18 cellular contexts compared by ENCODE assay signal in the genomic region with DNA sequence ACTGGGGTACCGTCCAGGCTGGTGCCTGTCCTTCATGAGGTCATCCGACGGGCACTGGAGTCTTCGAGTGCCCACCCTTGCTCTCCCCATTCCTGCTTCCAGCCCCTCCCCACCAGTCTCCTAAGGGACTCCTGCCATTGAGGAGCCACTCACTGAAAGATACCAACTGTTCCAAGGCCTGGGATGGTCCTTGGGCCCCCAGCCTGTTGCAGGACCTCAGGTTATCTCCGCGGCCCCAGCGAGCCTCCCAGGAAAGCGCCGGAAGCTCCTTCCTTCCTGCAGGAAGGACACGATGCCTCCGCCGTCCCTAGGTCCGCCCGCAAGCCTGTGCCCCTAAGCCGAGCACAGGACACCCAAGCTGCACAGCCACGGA. TPM values are rescaled to one million over a fixed set of nuclear protein-coding genes. Genes with fewer than 3 reads are reported as not detected.
DNase-seq lines count a peak whose midpoint lies in the region; ATAC-seq, FAIRE-seq and TF ChIP-seq lines count a peak whose summit lies in the region.
"Had no signal": no experiment of that assay in that cellular context is flagged by ENCODE, and none has a peak within 500 bp of the region (broad histone marks: within the 10 kb centered on the region; RNA-seq: fewer than 3 reads in every experiment).

No MANE protein-coding gene starts in this region.

- no peak for FAIRE-seq in kidney (lab: Jason Lieb, UNC)
- FAIRE-seq: endometrium, RCC 7860 had no signal

- H3K4me3 ChIP-seq in BLaER1 treated with 17β-estradiol and CSF1 and Interleukin-3, amounts not matched to agents 10 nM and 100 nM: peak overlapping the region; percentile 42 to 77 (median 62)
- H3K4me3 ChIP-seq in SJCRH30 (peak overlapping the region; percentile 57), iPS DF 6.9 (ENCODE audit: low read length) (peak overlapping the region; percentile 11; the same call in 1 of the 2 replicates), neuron (ENCODE audit: low read length) (peak overlapping the region; percentile 46), kidney (ENCODE audit: low read length in 2 of 2) (no peak overlapping the region)
- H3K4me3 ChIP-seq in effector memory CD4-positive, alpha-beta T cell (ENCODE audit: insufficient read depth, low read depth, low read length, poor library complexity, severe bottlenecking): no peak overlapping the region

- no peak for ATAC-seq in activated CD8-positive, alpha-beta memory T cell treated with anti-CD3 and anti-CD28 coated beads, Interleukin-2, amount 10 ng/mL, durations not matched to agents 7 days and 5 days

- H3K27ac Mint-ChIP-seq in activated CD8-positive, alpha-beta memory T cell treated with anti-CD3 and anti-CD28 coated beads, Interleukin-2, amount 10 ng/mL, durations not matched to agents 7 days and 5 days: no peak overlapping the region
- H3K27ac Mint-ChIP-seq: activated T-helper 2 cell treated with anti-CD3 and anti-CD28 coated beads, Interferon-gamma antibody, Interleukin-2, Interleukin-4, amounts not matched to agents 10 μg/mL and 5 μg/mL and 100 μg/mL, durations not matched to agents 14 hours and 24 hours and 36 hours; T-helper 2 cell treated with Interferon-gamma antibody and Interleukin-4, amounts not matched to agents 5 μg/mL and 100 μg/mL, for 36 hours had no signal

- no peak overlapping the region for H3K4me3 Mint-ChIP-seq in activated CD8-positive, alpha-beta memory T cell treated with anti-CD3 and anti-CD28 coated beads, Interleukin-2, amount 10 ng/mL, durations not matched to agents 7 days and 5 days
- H3K4me3 Mint-ChIP-seq: T-helper 2 cell treated with Interferon-gamma antibody and Interleukin-4, amounts not matched to agents 5 μg/mL and 100 μg/mL, for 36 hours had no signal

- H3K9me3 Mint-ChIP-seq in activated CD8-positive, alpha-beta memory T cell treated with anti-CD3 and anti-CD28 coated beads, Interleukin-2, amount 10 ng/mL, durations not matched to agents 7 days and 5 days (ENCODE audit: low read depth): no peaks in the 10 kb centered on the region
- H3K9me3 Mint-ChIP-seq: activated T-helper 2 cell treated with anti-CD3 and anti-CD28 coated beads, Interferon-gamma antibody, Interleukin-2, Interleukin-4, amounts not matched to agents 10 μg/mL and 5 μg/mL and 100 μg/mL, durations not matched to agents 14 hours and 24 hours and 36 hours; T-helper 2 cell treated with Interferon-gamma antibody and Interleukin-4, amounts not matched to agents 5 μg/mL and 100 μg/mL, for 36 hours had no signal

- H3K36me3 ChIP-seq in BLaER1 treated with 17β-estradiol and CSF1 and Interleukin-3, amounts not matched to agents 10 nM and 100 nM: no peaks in the 10 kb centered on the region
- H3K36me3 ChIP-seq in SJCRH30 (no peaks in the 10 kb centered on the region), iPS DF 6.9 (ENCODE audit: control insufficient read depth, insufficient read depth, low read length) (no peaks in the 10 kb centered on the region), neuron (ENCODE audit: insufficient read depth, low read length) (peaks cover 8% of the 10 kb centered on the region), kidney (ENCODE audit: control insufficient read depth in 1 of 2, insufficient read depth in 2 of 2, low read length in 2 of 2) (no peaks in the 10 kb centered on the region)
- H3K36me3 ChIP-seq in effector memory CD4-positive, alpha-beta T cell (ENCODE audit: control insufficient read depth, insufficient read depth, low read length): no peaks in the 10 kb centered on the region

- TF ChIP-seq CTCF in kidney (IDR thresholded peaks at IDR 0.05; ENCODE audit: borderline replicate concordance, extremely low read depth, insufficient read depth): no peak

- H4K20me1 ChIP-seq in BLaER1 treated with 17β-estradiol and CSF1 and Interleukin-3, amounts not matched to agents 10 nM and 100 nM: peaks cover 0 to 73% (median 20%) of the 10 kb centered on the region in 11 experiments; a peak in 17 of 22 replicates

- peaks cover 38 to 98% (median 93%) of the 10 kb centered on the region in 10 experiments for H3K4me1 ChIP-seq in BLaER1 treated with 17β-estradiol and CSF1 and Interleukin-3, amounts not matched to agents 10 nM and 100 nM
- peaks cover 19% of the 10 kb centered on the region for H3K4me1 ChIP-seq in SJCRH30
- no peaks in the 10 kb centered on the region for H3K4me1 ChIP-seq in iPS DF 6.9 (ENCODE audit: control insufficient read depth, insufficient read depth, low read length)
- peaks cover 41% of the 10 kb centered on the region for H3K4me1 ChIP-seq in neuron (ENCODE audit: insufficient read depth, low read length)
- peaks cover 1 to 7% of the 10 kb centered on the region in 2 donors for H3K4me1 ChIP-seq in kidney (ENCODE audit: control insufficient read depth in 1 of 2, insufficient read depth in 1 of 2, low read depth in 1 of 2, low read length in 2 of 2)
- peaks cover 7% of the 10 kb centered on the region for H3K4me1 ChIP-seq in effector memory CD4-positive, alpha-beta T cell (ENCODE audit: control insufficient read depth, insufficient read depth, low read length, poor library complexity, severe bottlenecking)

- no peaks in the 10 kb centered on the region for H3K36me3 Mint-ChIP-seq in activated CD8-positive, alpha-beta memory T cell treated with anti-CD3 and anti-CD28 coated beads, Interleukin-2, amount 10 ng/mL, durations not matched to agents 7 days and 5 days

- peak overlapping the region; percentile 90 to 100 (median 95) for H3K4me2 ChIP-seq in BLaER1 treated with 17β-estradiol and CSF1 and Interleukin-3, amounts not matched to agents 10 nM and 100 nM

- peak overlapping the region in 3 of 11 experiments; percentile 4 to 41 (median 22); a peak in 3 of 22 replicates for H3K27ac ChIP-seq in BLaER1 treated with 17β-estradiol and CSF1 and Interleukin-3, amounts not matched to agents 10 nM and 100 nM
- H3K27ac ChIP-seq in SJCRH30 (no peak overlapping the region), iPS DF 6.9 (ENCODE audit: low read length) (no peak overlapping the region), kidney (ENCODE audit: low read depth in 2 of 2, low read length in 2 of 2) (no peak overlapping the region)
- no peak overlapping the region for H3K27ac ChIP-seq in effector memory CD4-positive, alpha-beta T cell (ENCODE audit: insufficient read depth, low read length, poor library complexity, severe bottlenecking)

- H3K27me3 ChIP-seq in BLaER1 treated with 17β-estradiol and CSF1 and Interleukin-3, amounts not matched to agents 10 nM and 100 nM: peaks cover 44 to 94% (median 53%) of the 10 kb centered on the region in 11 experiments
- H3K27me3 ChIP-seq in SJCRH30 (peaks cover 46% of the 10 kb centered on the region), iPS DF 6.9 (ENCODE audit: control insufficient read depth, insufficient read depth, low read length) (peaks cover 2% of the 10 kb centered on the region; the same call in 1 of the 2 replicates), neuron (ENCODE audit: insufficient read depth, low read length) (no peaks in the 10 kb centered on the region)
- H3K27me3 ChIP-seq in effector memory CD4-positive, alpha-beta T cell (replicated peaks; ENCODE audit: control insufficient read depth, insufficient read depth, low read length, poor library complexity, severe bottlenecking): peaks cover 34% of the 10 kb centered on the region

- no CpG with 5 or more reads among the region's 16 CpGs for WGBS in iPS DF 6.9 (ENCODE audit: insufficient coverage, insufficient read length)

- no peaks in the 10 kb centered on the region for H3K4me1 Mint-ChIP-seq in activated CD8-positive, alpha-beta memory T cell treated with anti-CD3 and anti-CD28 coated beads, Interleukin-2, amount 10 ng/mL, durations not matched to agents 7 days and 5 days

- no peaks in the 10 kb centered on the region for H3K9me3 ChIP-seq in BLaER1 treated with 17β-estradiol and CSF1 and Interleukin-3, amounts not matched to agents 10 nM and 100 nM (replicated peaks in 1 of 11)
- H3K9me3 ChIP-seq in SJCRH30 (replicated peaks) (no peaks in the 10 kb centered on the region), iPS DF 6.9 (ENCODE audit: control insufficient read depth, insufficient read depth, low read length) (no peaks in the 10 kb centered on the region), neuron (ENCODE audit: low read length) (peaks cover 6% of the 10 kb centered on the region), kidney (ENCODE audit: control insufficient read depth in 1 of 2, low read length in 2 of 2) (no peaks in the 10 kb centered on the region)
- H3K9me3 ChIP-seq in effector memory CD4-positive, alpha-beta T cell (ENCODE audit: control insufficient read depth, low read length): no peaks in the 10 kb centered on the region

- no peak overlapping the region for H2AFZ ChIP-seq in neuron (ENCODE audit: low read depth, low read length)

- H3K27me3 Mint-ChIP-seq in activated CD8-positive, alpha-beta memory T cell treated with anti-CD3 and anti-CD28 coated beads, Interleukin-2, amount 10 ng/mL, durations not matched to agents 7 days and 5 days: peaks cover 57% of the 10 kb centered on the region

- DNase-seq in SJCRH30: no peak
- DNase-seq in iPS DF 6.9 (ENCODE audit: low read depth, low spot score): no peak
- DNase-seq in activated CD8-positive, alpha-beta memory T cell treated with anti-CD3 and anti-CD28 coated beads, Interleukin-2, amount 10 ng/mL, durations not matched to agents 7 days and 5 days: no peak
- DNase-seq in kidney: no peak
- no peak for DNase-seq in effector memory CD4-positive, alpha-beta T cell
- no peak for DNase-seq in NCI-H1092 (lab: John Stamatoyannopoulos, UW)
- DNase-seq: activated CD4-positive, alpha-beta T cell treated with anti-CD3 and anti-CD28 coated beads, Interleukin-2, amount 50 U/mL, for 4 hours; DND-41; KBM-7; NCI-H146; NCI-H526 treated with DMSO at 0.1 percent for 48 hours; stimulated activated CD4-positive, alpha-beta T cell treated with anti-CD3 and anti-CD28 coated beads, Interleukin-2, amount 100 ng/mL, for 48 hours had no signal

- peak overlapping the region in 6 of 11 experiments; percentile 0 to 82 (median 66); a peak in 10 of 22 replicates for H3K9ac ChIP-seq in BLaER1 treated with 17β-estradiol and CSF1 and Interleukin-3, amounts not matched to agents 10 nM and 100 nM
- H3K9ac ChIP-seq in kidney (ENCODE audit: low read length in 2 of 2): no peak overlapping the region

- CTCF ChIA-PET in activated CD8-positive, alpha-beta memory T cell treated with anti-CD3 and anti-CD28 coated beads, Interleukin-2, amount 10 ng/mL, durations not matched to agents 7 days and 5 days (lab: Charles Lee): interaction anchor here (0.7 to 1.2 kb wide), 2 partner anchors 28 to 56 kb away, joined by 3 read pairs; no protein-coding TSS in a partner anchor

- intact Hi-C loops in kidney (cut with DNase I): no loop called here

RNA-seq across cellular contexts. Expression of gene NKAIN4, which starts 1.2 kb away (rescaled TPM):
- total RNA-seq in SJCRH30 (2014; rRNA removed; shearing (Covaris generic)): 15.5 and 16.4 TPM in 2 replicates
- not detected for total RNA-seq in activated CD8-positive, alpha-beta memory T cell treated with anti-CD3 and anti-CD28 coated beads, Interleukin-2, amount 10 ng/mL, durations not matched to agents 7 days and 5 days
- total RNA-seq in kidney: 29.7 TPM
- polyA plus RNA-seq in kidney (ENCODE audit: insufficient read depth, low read depth, low replicate concordance): 107 TPM
- total RNA-seq: activated T-helper 2 cell treated with anti-CD3 and anti-CD28 coated beads, Interferon-gamma antibody, Interleukin-2, Interleukin-4, amounts not matched to agents 10 μg/mL and 5 μg/mL and 100 μg/mL, durations not matched to agents 14 hours and 24 hours and 36 hours had no signal

RNA-seq across cellular contexts. Expression of gene BIRC7, which starts 17.3 kb away (rescaled TPM):
- total RNA-seq in SJCRH30 (2014; rRNA removed; shearing (Covaris generic)): 0.10 TPM in 1 of 2 replicates, not detected in the other
- total RNA-seq in activated CD8-positive, alpha-beta memory T cell treated with anti-CD3 and anti-CD28 coated beads, Interleukin-2, amount 10 ng/mL, durations not matched to agents 7 days and 5 days: not detected
- total RNA-seq in kidney: 4.0 TPM
- 0.30 TPM for polyA plus RNA-seq in kidney (ENCODE audit: insufficient read depth, low read depth, low replicate concordance)
- total RNA-seq: activated T-helper 2 cell treated with anti-CD3 and anti-CD28 coated beads, Interferon-gamma antibody, Interleukin-2, Interleukin-4, amounts not matched to agents 10 μg/mL and 5 μg/mL and 100 μg/mL, durations not matched to agents 14 hours and 24 hours and 36 hours had no signal

RNA-seq across cellular contexts. Expression of gene ARFGAP1, which starts 19.6 kb away (rescaled TPM):
- total RNA-seq in SJCRH30 (2014; rRNA removed; shearing (Covaris generic)): 72.5 and 96.8 TPM in 2 replicates
- total RNA-seq in activated CD8-positive, alpha-beta memory T cell treated with anti-CD3 and anti-CD28 coated beads, Interleukin-2, amount 10 ng/mL, durations not matched to agents 7 days and 5 days: 10 to 100 TPM; 79.6 to 90.2 TPM
- 84.3 TPM for total RNA-seq in kidney
- 40.4 TPM for polyA plus RNA-seq in kidney (ENCODE audit: insufficient read depth, low read depth, low replicate concordance)

RNA-seq across cellular contexts. Expression of gene YTHDF1, which starts 37.1 kb away (rescaled TPM):
- 83.2 and 84.4 TPM in 2 replicates for total RNA-seq in SJCRH30 (2014; rRNA removed; shearing (Covaris generic))
- 10 to 100 TPM; 37.2 to 42.6 TPM for total RNA-seq in activated CD8-positive, alpha-beta memory T cell treated with anti-CD3 and anti-CD28 coated beads, Interleukin-2, amount 10 ng/mL, durations not matched to agents 7 days and 5 days
- 43.1 TPM for total RNA-seq in kidney
- 21.9 TPM for polyA plus RNA-seq in kidney (ENCODE audit: insufficient read depth, low read depth, low replicate concordance)

RNA-seq across cellular contexts. Expression of gene COL20A1, which starts 39.9 kb away (rescaled TPM):
- total RNA-seq in SJCRH30 (2014; rRNA removed; shearing (Covaris generic)): 0.18 TPM in 1 of 2 replicates, not detected in the other
- not detected for total RNA-seq in activated CD8-positive, alpha-beta memory T cell treated with anti-CD3 and anti-CD28 coated beads, Interleukin-2, amount 10 ng/mL, durations not matched to agents 7 days and 5 days
- total RNA-seq in kidney: not detected
- polyA plus RNA-seq in kidney (ENCODE audit: insufficient read depth, low read depth, low replicate concordance): 0.58 TPM
- total RNA-seq: activated T-helper 2 cell treated with anti-CD3 and anti-CD28 coated beads, Interferon-gamma antibody, Interleukin-2, Interleukin-4, amounts not matched to agents 10 μg/mL and 5 μg/mL and 100 μg/mL, durations not matched to agents 14 hours and 24 hours and 36 hours had no signal

Comparison
In these comparisons a context has a peak if more than half of its experiments do, and no peak if none do; other contexts are left out.
1. H3K4me3 ChIP-seq: peak in BLaER1 treated with 17β-estradiol and CSF1 and Interleukin-3, amounts not matched to agents 10 nM and 100 nM (10 of 10), SJCRH30 (single experiment), iPS DF 6.9 (single experiment) and neuron (single experiment); none in kidney (0 of 2) and effector memory CD4-positive, alpha-beta T cell (single experiment).
2. H3K9ac ChIP-seq: peak in BLaER1 treated with 17β-estradiol and CSF1 and Interleukin-3, amounts not matched to agents 10 nM and 100 nM (6 of 11); none in kidney (0 of 2).
3. RNA of gene NKAIN4, which starts 1.2 kb away (total RNA-seq): 29.7 TPM in kidney (single experiment) and 15.5 to 16.4 TPM in SJCRH30; not detected in activated CD8-positive, alpha-beta memory T cell treated with anti-CD3 and anti-CD28 coated beads, Interleukin-2, amount 10 ng/mL, durations not matched to agents 7 days and 5 days; every median in the first group is over 10 times any median in the second.